ENCODE assay signal across 27 cellular contexts in genomic region chr22:25038771-25039170, GRCh38.
"Had no signal": no experiment of that assay in that cellular context is flagged by ENCODE, and none has a peak within 500 bp of the region (broad histone marks: within the 10 kb centered on the region; RNA-seq: fewer than 3 reads in every experiment).

No MANE protein-coding gene starts in this region.

- H3K27ac Mint-ChIP-seq: activated B cell treated with CpG ODN at 0.5 μM for 24 hours; activated CD8-positive, alpha-beta T cell treated with anti-CD3 and anti-CD28 coated beads for 36 hours; activated naive CD8-positive, alpha-beta T cell; activated T-helper 17 cell treated with anti-CD3 and anti-CD28 coated beads, Interleukin-2, amount 50 U/mL, for 72 hours; effector memory CD8-positive, alpha-beta T cell had no signal

- H3K36me3 ChIP-seq: brain microvascular endothelial cell had no signal

- H3K4me3 ChIP-seq: esophagus squamous epithelium, heart left ventricle had no signal

- H3K27me3 ChIP-seq: brain microvascular endothelial cell, esophagus squamous epithelium, heart left ventricle had no signal

- H3K9me3 ChIP-seq: esophagus squamous epithelium, heart left ventricle had no signal

- ATAC-seq: activated CD4-positive, CD25-positive, alpha-beta regulatory T cell treated with anti-CD3 and anti-CD28 coated beads, Interleukin-2, amount 50 U/mL, for 24 hours; activated CD8-positive, alpha-beta T cell treated with anti-CD3 and anti-CD28 coated beads for 36 hours; activated T-cell treated with anti-CD3 and anti-CD28 coated beads, Interleukin-2, amount 50 U/mL, for 4 hours; activated T-helper 17 cell treated with anti-CD3 and anti-CD28 coated beads, Interleukin-2, amount 50 U/mL, for 72 hours; effector memory CD8-positive, alpha-beta T cell had no signal

- H3K27me3 Mint-ChIP-seq: activated CD8-positive, alpha-beta T cell treated with anti-CD3 and anti-CD28 coated beads for 36 hours; activated T-helper 17 cell treated with anti-CD3 and anti-CD28 coated beads, Interleukin-2, amount 50 U/mL, for 72 hours had no signal

- DNase-seq: activated B cell treated with CpG ODN at 0.5 μM for 24 hours; activated CD4-positive, alpha-beta T cell treated with anti-CD3 and anti-CD28 coated beads for 48 hours; activated CD4-positive, alpha-beta T cell treated with anti-CD3 and anti-CD28 coated beads, Interleukin-2, amount 50 U/mL, for 1 hour; activated CD4-positive, alpha-beta T cell treated with anti-CD3 and anti-CD28 coated beads, Interleukin-2, amount 50 U/mL, for 48 hours; activated CD8-positive, alpha-beta memory T cell treated with anti-CD3 and anti-CD28 coated beads for 24 hours; activated CD8-positive, alpha-beta T cell treated with anti-CD3 and anti-CD28 coated beads for 36 hours; activated effector memory CD4-positive, alpha-beta T cell treated with Interleukin-2 at 50 U/mL for 16 hours; activated gamma-delta T cell treated with Interleukin-2 at 50 U/mL for 16 hours; activated naive CD4-positive, alpha-beta T cell treated with anti-CD3 and anti-CD28 coated beads, Interleukin-2, amount 50 U/mL, for 16 hours; activated naive CD4-positive, alpha-beta T cell treated with Interleukin-2 at 50 U/mL for 16 hours; activated T-cell treated with anti-CD3 and anti-CD28 coated beads, Interleukin-2, amount 50 U/mL, for 4 hours; amniotic stem cell; anterior cingulate cortex; brain microvascular endothelial cell; caudate nucleus; cortex of kidney; dermis blood vessel endothelial cell; effector CD4-positive, alpha-beta T cell; effector memory CD8-positive, alpha-beta T cell; erythroblast; esophagus squamous epithelium; foreskin melanocyte; heart left ventricle; T-helper 2 cell had no signal

- H3K27ac ChIP-seq: brain microvascular endothelial cell, esophagus squamous epithelium, heart left ventricle had no signal

- H3K9me3 Mint-ChIP-seq: activated B cell treated with CpG ODN at 0.5 μM for 24 hours; activated CD8-positive, alpha-beta T cell treated with anti-CD3 and anti-CD28 coated beads for 36 hours; activated T-cell treated with anti-CD3 and anti-CD28 coated beads, Interleukin-2, amount 50 U/mL, for 4 hours; activated T-helper 17 cell treated with anti-CD3 and anti-CD28 coated beads, Interleukin-2, amount 50 U/mL, for 72 hours; effector memory CD8-positive, alpha-beta T cell had no signal

- H3K4me3 Mint-ChIP-seq: activated B cell treated with CpG ODN at 0.5 μM for 24 hours; activated CD8-positive, alpha-beta T cell treated with anti-CD3 and anti-CD28 coated beads for 36 hours; activated naive CD8-positive, alpha-beta T cell; activated T-cell treated with anti-CD3 and anti-CD28 coated beads, Interleukin-2, amount 50 U/mL, for 4 hours; activated T-helper 17 cell treated with anti-CD3 and anti-CD28 coated beads, Interleukin-2, amount 50 U/mL, for 72 hours; effector memory CD8-positive, alpha-beta T cell had no signal

- H3K4me1 Mint-ChIP-seq: activated B cell treated with CpG ODN at 0.5 μM for 24 hours; activated T-helper 17 cell treated with anti-CD3 and anti-CD28 coated beads, Interleukin-2, amount 50 U/mL, for 72 hours had no signal

- H3K36me3 Mint-ChIP-seq: activated naive CD8-positive, alpha-beta T cell had no signal

- H3K4me1 ChIP-seq: heart left ventricle had no signal
